In genomic region chr7:138970979-138971378, GRCh38 we compare ENCODE assay signal across 23 cellular contexts. TPM values are rescaled to one million over a fixed set of nuclear protein-coding genes. Genes with fewer than 3 reads are reported as not detected.
DNase-seq lines count a peak whose midpoint lies in the region; ATAC-seq and TF ChIP-seq lines count a peak whose summit lies in the region.
"Had no signal": no experiment of that assay in that cellular context is flagged by ENCODE, and none has a peak within 500 bp of the region (broad histone marks: within the 10 kb centered on the region; RNA-seq: fewer than 3 reads in every experiment).

No MANE protein-coding gene starts in this region.

- H3K9me3 ChIP-seq in neuronal stem cell (replicated peaks in 1 of 2; ENCODE audit: control insufficient read depth in 2 of 2, insufficient read depth in 1 of 2, low read depth in 1 of 2, low read length in 2 of 2): no peaks in the 10 kb centered on the region

- H3K18ac ChIP-seq in neuronal stem cell (ENCODE audit: low read length): peak overlapping the region; percentile 39

- no CpG with 5 or more reads among the region's 6 CpGs for WGBS in neuronal stem cell (ENCODE audit: extremely low coverage in 2 of 2, insufficient read length in 2 of 2, insufficient replicate concordance in 1 of 2), 2 donors

- peaks cover 66% of the 10 kb centered on the region for H3K4me1 Mint-ChIP-seq in WTC11

- H3K27ac Mint-ChIP-seq in WTC11: peak overlapping the region; percentile 18; the same call in 1 of the 2 replicates
- H3K27ac Mint-ChIP-seq: HFFc6 had no signal

- H2AFZ ChIP-seq in neuronal stem cell (ENCODE audit: low read length): no peak overlapping the region

- no peak overlapping the region for H2BK120ac ChIP-seq in neuronal stem cell (ENCODE audit: low read depth, low read length)

- no peak overlapping the region for H2BK12ac ChIP-seq in neuronal stem cell (ENCODE audit: low read length)

- POLR2A ChIA-PET in WTC11 (lab: Charles Lee): no interaction called here

- H3K9me3 Mint-ChIP-seq in WTC11: peaks cover 8% of the 10 kb centered on the region
- H3K9me3 Mint-ChIP-seq: HFFc6 had no signal

- no peaks in the 10 kb centered on the region for H3K27me3 Mint-ChIP-seq in WTC11 (ENCODE audit: low read depth)

- H3K27me3 ChIP-seq in neuronal stem cell (ENCODE audit: control insufficient read depth in 3 of 3, insufficient read depth in 3 of 3, low read depth in 1 of 3, low read length in 3 of 3): no peaks in the 10 kb centered on the region

- H2AK5ac ChIP-seq in neuronal stem cell (ENCODE audit: low read depth, low read length): no peak overlapping the region

- H4K91ac ChIP-seq in neuronal stem cell (ENCODE audit: low read depth, low read length, poor library complexity): no peak overlapping the region

- no peaks in the 10 kb centered on the region for H3K36me3 ChIP-seq in neuronal stem cell (replicated peaks in 1 of 2; ENCODE audit: control insufficient read depth in 2 of 2, insufficient read depth in 2 of 2, low read length in 2 of 2)

- no peak overlapping the region for H3K4me2 ChIP-seq in neuronal stem cell (ENCODE audit: insufficient read depth, low read length, poor library complexity, severe bottlenecking)

- H4K8ac ChIP-seq in neuronal stem cell (ENCODE audit: low read depth, low read length): no peak overlapping the region

- no peak overlapping the region for H3K14ac ChIP-seq in neuronal stem cell (ENCODE audit: low read length)

- H2BK5ac ChIP-seq in neuronal stem cell (ENCODE audit: low read length): no peak overlapping the region

- H2BK15ac ChIP-seq in neuronal stem cell (ENCODE audit: low read length): no peak overlapping the region

- ATAC-seq in WTC11: no peak
- ATAC-seq in HG02973 (IDR thresholded peaks at IDR 0.05; ENCODE audit: unreplicated experiment): no peak
- ATAC-seq in GM21381 (IDR thresholded peaks at IDR 0.05; ENCODE audit: unreplicated experiment): no peak

- peaks cover 7% of the 10 kb centered on the region; the same call in 1 of the 2 replicates for H3K36me3 Mint-ChIP-seq in WTC11

- no peak overlapping the region for H3K4ac ChIP-seq in neuronal stem cell (ENCODE audit: low read length)

- peak overlapping the region; percentile 35 for H3K23ac ChIP-seq in neuronal stem cell (ENCODE audit: low read depth, low read length, poor library complexity)

- H3K4me1 ChIP-seq in neuronal stem cell (ENCODE audit: control insufficient read depth in 2 of 2, insufficient read depth in 1 of 2, low read depth in 1 of 2, low read length in 2 of 2): peaks cover 6 to 15% of the 10 kb centered on the region in 2 donors

- H3K4me3 Mint-ChIP-seq in WTC11: no peak overlapping the region
- H3K4me3 Mint-ChIP-seq: HFFc6 had no signal

- DNase-seq in Ammon's horn (ENCODE audit: low spot score) (peak; percentile 31), WTC11 (ENCODE audit: low spot score) (no peak), left kidney (ENCODE audit: low read depth, low spot score) (peak; percentile 54), neuronal stem cell (ENCODE audit: low spot score) (no peak), SKM-1 (lab: John Stamatoyannopoulos, UW; ENCODE audit: unreplicated experiment) (no peak), SKM-1 treated with dmso at 0.1 percent for 144 hours (lab: John Stamatoyannopoulos, UW; ENCODE audit: unreplicated experiment) (no peak)
- DNase-seq: 8988T; DMS53; GF-D8; H7; HFFc6; IMR-90; NCI-H1694; NCI-H2081; NCI-H2171; NCI-H345; NCI-H524; NCI-H774; NK-92 treated with Interleukin-12 subunit alpha and Interleukin-12 subunit beta, amount 100 ng/mL, for 24 hours; SIG-M5 had no signal

- no peak for TF ChIP-seq CTCF in WTC11 (IDR thresholded peaks at IDR 0.05)

- H3K4me3 ChIP-seq in neuronal stem cell (ENCODE audit: low read length in 2 of 2): no peak overlapping the region

- no peak overlapping the region for H3K27ac ChIP-seq in neuronal stem cell (replicated peaks; ENCODE audit: low read length)
- H3K27ac ChIP-seq: C4-2B had no signal

- CTCF ChIA-PET in WTC11 (lab: Charles Lee): no interaction called here

- H3K9ac ChIP-seq in neuronal stem cell (ENCODE audit: low read depth, low read length, poor library complexity): no peak overlapping the region

- peaks cover 10% of the 10 kb centered on the region for H3K79me1 ChIP-seq in neuronal stem cell (ENCODE audit: low read depth, low read length)

TF ChIP-seq in WTC11, 78 proteins besides CTCF, POLR2A, EP300 and RAD21:
- TF ChIP-seq, protein P1, sequence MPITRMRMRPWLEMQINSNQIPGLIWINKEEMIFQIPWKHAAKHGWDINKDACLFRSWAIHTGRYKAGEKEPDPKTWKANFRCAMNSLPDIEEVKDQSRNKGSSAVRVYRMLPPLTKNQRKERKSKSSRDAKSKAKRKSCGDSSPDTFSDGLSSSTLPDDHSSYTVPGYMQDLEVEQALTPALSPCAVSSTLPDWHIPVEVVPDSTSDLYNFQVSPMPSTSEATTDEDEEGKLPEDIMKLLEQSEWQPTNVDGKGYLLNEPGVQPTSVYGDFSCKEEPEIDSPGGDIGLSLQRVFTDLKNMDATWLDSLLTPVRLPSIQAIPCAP (CRISPR knock-in tag; IDR thresholded peaks at IDR 0.05): no peak
- TF ChIP-seq, protein P2, sequence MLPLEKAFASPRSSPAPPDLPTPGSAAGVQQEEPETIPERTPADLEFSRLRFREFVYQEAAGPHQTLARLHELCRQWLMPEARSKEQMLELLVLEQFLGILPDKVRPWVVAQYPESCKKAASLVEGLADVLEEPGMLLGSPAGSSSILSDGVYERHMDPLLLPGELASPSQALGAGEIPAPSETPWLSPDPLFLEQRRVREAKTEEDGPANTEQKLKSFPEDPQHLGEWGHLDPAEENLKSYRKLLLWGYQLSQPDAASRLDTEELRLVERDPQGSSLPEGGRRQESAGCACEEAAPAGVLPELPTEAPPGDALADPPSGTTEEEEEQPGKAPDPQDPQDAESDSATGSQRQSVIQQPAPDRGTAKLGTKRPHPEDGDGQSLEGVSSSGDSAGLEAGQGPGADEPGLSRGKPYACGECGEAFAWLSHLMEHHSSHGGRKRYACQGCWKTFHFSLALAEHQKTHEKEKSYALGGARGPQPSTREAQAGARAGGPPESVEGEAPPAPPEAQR (CRISPR knock-in tag; IDR thresholded peaks at IDR 0.05): no peak
- TF ChIP-seq ZNF219 (CRISPR knock-in tag; IDR thresholded peaks at IDR 0.05; ENCODE audit: borderline replicate concordance): no peak

RNA-seq across cellular contexts. Expression of gene KIAA1549, which starts 10.2 kb away (rescaled TPM):
- 16.3 to 18.7 TPM (median 17.2 TPM) in 3 replicates for total RNA-seq in WTC11 (2021)
- polyA plus RNA-seq in neuronal stem cell (2013, experiment 1 of 2): 10.0 TPM
- 10.6 TPM for polyA plus RNA-seq in neuronal stem cell (2013, experiment 2 of 2)

Comparison
In these comparisons a context has a peak if more than half of its experiments do, and no peak if none do; other contexts are left out.
1. DNase-seq: peak in Ammon's horn (single experiment) and left kidney (single experiment); none in WTC11 (single experiment), neuronal stem cell (single experiment), SKM-1 (single experiment) and SKM-1 treated with dmso at 0.1 percent for 144 hours (single experiment).